Comparison of ENCODE assay signal across 33 cellular contexts in the genomic region with DNA sequence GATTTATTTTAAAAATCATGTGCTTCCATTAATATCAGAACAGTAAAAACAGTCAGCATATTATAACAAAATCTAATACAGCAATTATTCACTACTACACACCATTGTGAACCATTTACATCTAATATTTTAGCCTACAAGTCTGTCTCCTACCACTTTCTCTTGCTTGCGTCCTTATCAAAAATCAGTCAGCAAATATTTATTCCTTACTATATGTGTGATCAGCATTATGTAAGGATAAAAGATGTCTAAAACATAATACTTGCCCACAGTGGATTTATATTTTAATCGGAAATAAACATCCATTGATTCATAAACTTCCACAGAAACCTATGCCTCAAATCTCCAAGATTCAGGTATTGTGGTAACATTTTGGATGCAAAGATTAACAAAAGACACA.
"Had no signal": no experiment of that assay in that cellular context is flagged by ENCODE, and none has a peak within 500 bp of the region (broad histone marks: within the 10 kb centered on the region; RNA-seq: fewer than 3 reads in every experiment).

No MANE protein-coding gene starts in this region.

- H3K27ac ChIP-seq: adrenal gland, ascending aorta, body of pancreas, brain microvascular endothelial cell, breast epithelium, cardiac muscle cell had no signal

- DNase-seq: activated effector memory CD4-positive, alpha-beta T cell treated with anti-CD3 and anti-CD28 coated beads, Interleukin-2, amount 50 U/mL, for 16 hours; activated effector memory CD4-positive, alpha-beta T cell treated with Interleukin-2 at 50 U/mL for 16 hours; activated gamma-delta T cell; activated gamma-delta T cell treated with Interleukin-2 at 50 U/mL for 16 hours; activated naive CD4-positive, alpha-beta T cell; activated naive CD4-positive, alpha-beta T cell treated with anti-CD3 and anti-CD28 coated beads for 36 hours; activated naive CD4-positive, alpha-beta T cell treated with anti-CD3 and anti-CD28 coated beads, Interleukin-2, amount 10 ng/mL, durations not matched to agents 7 days and 5 days; activated naive CD4-positive, alpha-beta T cell treated with anti-CD3 and anti-CD28 coated beads, Interleukin-2, amount 50 U/mL, for 16 hours; activated naive CD4-positive, alpha-beta T cell treated with Interleukin-2 at 50 U/mL for 16 hours; activated naive CD8-positive, alpha-beta T cell treated with anti-CD3 and anti-CD28 coated beads for 36 hours; activated naive CD8-positive, alpha-beta T cell treated with anti-CD3 and anti-CD28 coated beads, Interleukin-2, amount 10 ng/mL, durations not matched to agents 7 days and 5 days; activated naive CD8-positive, alpha-beta T cell treated with anti-CD3 and anti-CD28 coated beads, Interleukin-2, amount 50 U/mL, for 24 hours; activated T-cell treated with anti-CD3 and anti-CD28 coated beads, Interleukin-2, amount 50 U/mL, for 24 hours; activated T-cell treated with anti-CD3 and anti-CD28 coated beads, Interleukin-2, amount 50 U/mL, for 4 hours; activated T-cell treated with anti-CD3 and anti-CD28 coated beads, Interleukin-2, amount 50 U/mL, for 48 hours; activated T-cell treated with anti-CD3 and anti-CD28 coated beads, Interleukin-2, amount 50 U/mL, for 72 hours; adrenal gland; amniotic stem cell; amygdala; anterior cingulate cortex; aorta; body of pancreas; brain microvascular endothelial cell; caudate nucleus; central memory CD4-positive, alpha-beta T cell; cerebellar nuclear complex had no signal

- H3K27me3 ChIP-seq: adrenal gland, ascending aorta, body of pancreas, brain microvascular endothelial cell, breast epithelium, cardiac muscle cell had no signal

- FAIRE-seq: astrocyte, bronchial epithelial cell had no signal

- ATAC-seq: activated naive CD4-positive, alpha-beta T cell treated with anti-CD3 and anti-CD28 coated beads, Interleukin-2, amount 50 U/mL, for 72 hours; activated naive CD8-positive, alpha-beta T cell treated with anti-CD3 and anti-CD28 coated beads, Interleukin-2, amount 50 U/mL, for 24 hours; activated T-cell treated with anti-CD3 and anti-CD28 coated beads, Interleukin-2, amount 50 U/mL, for 4 hours; activated T-cell treated with anti-CD3 and anti-CD28 coated beads, Interleukin-2, amount 50 U/mL, for 72 hours; activated T-helper 17 cell treated with anti-CD3 and anti-CD28 coated beads, Interleukin-2, amount 50 U/mL, for 72 hours; body of pancreas had no signal

- H3K9me3 ChIP-seq: adrenal gland, ascending aorta, body of pancreas, breast epithelium had no signal

- H3K4me1 ChIP-seq: ascending aorta, breast epithelium had no signal

- H3K4me3 ChIP-seq: adrenal gland, ascending aorta, body of pancreas, breast epithelium, cardiac muscle cell had no signal

- H3K36me3 ChIP-seq: adrenal gland, ascending aorta, brain microvascular endothelial cell, breast epithelium, cardiac muscle cell had no signal
